ENCODE assay signal across 8 cellular contexts in the genomic region with DNA sequence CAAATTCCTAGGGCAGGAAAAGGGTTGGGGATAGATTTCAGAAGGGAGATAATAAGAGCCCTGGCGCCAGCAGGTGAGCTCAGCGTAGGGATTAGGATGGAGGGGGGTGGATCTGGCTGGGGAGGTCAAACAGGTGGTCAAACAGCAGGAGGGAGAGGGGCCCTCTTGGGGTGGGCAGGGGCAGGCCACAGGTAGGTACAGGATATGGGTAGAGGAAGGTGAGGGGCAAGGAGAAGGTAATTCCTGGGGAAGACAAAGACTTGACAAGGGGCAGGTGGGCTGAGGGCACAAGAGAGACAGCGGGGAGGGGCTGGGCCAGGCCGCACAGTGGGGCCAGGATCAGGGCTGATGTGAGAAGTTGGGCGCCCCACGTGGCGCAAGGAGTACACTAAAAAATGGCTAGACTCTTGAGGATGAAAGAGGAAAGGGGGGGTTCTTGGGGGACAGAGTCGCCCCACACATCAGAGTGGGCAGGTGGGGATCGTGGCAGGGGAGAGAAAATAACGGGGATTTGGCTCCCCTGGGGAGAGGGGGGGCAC. TPM values are rescaled to one million over a fixed set of nuclear protein-coding genes. Genes with fewer than 3 reads are reported as not detected.
A peak's percentile ranks its signal among the peaks of the same experiment; 100 is the strongest.
DNase-seq lines count a peak whose midpoint lies in the region; ATAC-seq, FAIRE-seq and TF ChIP-seq lines count a peak whose summit lies in the region.

No MANE protein-coding gene starts in this region.

- no peaks in the 10 kb centered on the region for H3K27me3 ChIP-seq in OCI-LY1 (ENCODE audit: insufficient read depth, low read length)
- no peaks in the 10 kb centered on the region for H3K27me3 ChIP-seq in gastroesophageal sphincter
- no peaks in the 10 kb centered on the region for H3K27me3 ChIP-seq in parathyroid adenoma (ENCODE audit: control insufficient read depth, insufficient read depth, low read length)

- H3K4me2 ChIP-seq in A549 (peak overlapping the region; percentile 86), OCI-LY1 (ENCODE audit: low read length) (peak overlapping the region; percentile 77), parathyroid adenoma (ENCODE audit: low read length) (peak overlapping the region; percentile 74)

- peaks cover 25% of the 10 kb centered on the region for H3K4me1 ChIP-seq in A549
- peaks cover 38% of the 10 kb centered on the region for H3K4me1 ChIP-seq in OCI-LY1 (ENCODE audit: insufficient read depth, low read length, severe bottlenecking)
- peaks cover 0 to 50% (median 24%) of the 10 kb centered on the region in 3 donors for H3K4me1 ChIP-seq in gastroesophageal sphincter
- peaks cover 14% of the 10 kb centered on the region for H3K4me1 ChIP-seq in parathyroid adenoma

- H2AFZ ChIP-seq in OCI-LY1 (ENCODE audit: low read length) (no peak overlapping the region), parathyroid adenoma (peak overlapping the region; percentile 88)

- in situ Hi-C loops in GM13976 (cut with MboI; ENCODE audit: low sequenced_read_pairs, unreplicated experiment) = no loop called here

- POLR2A ChIA-PET in A549 (lab: Yijun Ruan, JAX) = no interaction called here

- H3K9me2 ChIP-seq in OCI-LY1 (ENCODE audit: low read depth, low read length) = no peaks in the 10 kb centered on the region

- H3K79me2 ChIP-seq in OCI-LY1 (ENCODE audit: insufficient read depth, low read length) (peaks cover 10% of the 10 kb centered on the region), parathyroid adenoma (no peaks in the 10 kb centered on the region)

- H3K4me3 ChIP-seq in A549 = peak overlapping the region; percentile 75
- H3K4me3 ChIP-seq in OCI-LY1 (ENCODE audit: low read depth, low read length, poor library complexity, severe bottlenecking) = peak overlapping the region; percentile 85
- peak overlapping the region; percentile 81 to 95 for H3K4me3 ChIP-seq in gastroesophageal sphincter
- peak overlapping the region; percentile 86 for H3K4me3 ChIP-seq in parathyroid adenoma (ENCODE audit: low read depth, low read length)

- 33% methylated on average over 8 of the region's 10 CpGs for WGBS in A549 (ENCODE audit: missing lambda C conversion rate)
- WGBS in gastroesophageal sphincter (ENCODE audit: low coverage in 1 of 2), 2 donors = 7 to 8% methylated on average over 9 to 10 of the region's 10 CpGs

- ATAC-seq in A549 (peak; percentile 32 to 38; a peak in 3 of 6 replicates), gastroesophageal sphincter (no peak)

- H3F3A ChIP-seq in OCI-LY1 (ENCODE audit: insufficient read depth, low read length) = peaks cover 9% of the 10 kb centered on the region; the same call in 1 of the 2 replicates

- TF ChIP-seq EP300 in A549 (IDR thresholded peaks at IDR 0.05) = no peak
- no peak for TF ChIP-seq EP300 in gastroesophageal sphincter (IDR thresholded peaks at IDR 0.05)

- peak overlapping the region; percentile 97 for H3K9ac ChIP-seq in OCI-LY1 (ENCODE audit: low read length)
- peak overlapping the region; percentile 61 for H3K9ac ChIP-seq in parathyroid adenoma

- H3K9me3 ChIP-seq in A549 (no peaks in the 10 kb centered on the region), OCI-LY1 (ENCODE audit: low read length) (no peaks in the 10 kb centered on the region), gastroesophageal sphincter (no peaks in the 10 kb centered on the region), parathyroid adenoma (ENCODE audit: control insufficient read depth, low read length) (no peaks in the 10 kb centered on the region)

- peaks cover 33% of the 10 kb centered on the region for H3K36me3 ChIP-seq in OCI-LY1 (ENCODE audit: insufficient read depth, low read length)
- peaks cover 0 to 34% of the 10 kb centered on the region in 2 donors for H3K36me3 ChIP-seq in gastroesophageal sphincter
- no peaks in the 10 kb centered on the region for H3K36me3 ChIP-seq in parathyroid adenoma (ENCODE audit: control insufficient read depth, insufficient read depth, low read length)

- TF ChIP-seq CTCF in A549 (IDR thresholded peaks at IDR 0.05) = no peak; the same call in 2 of the 3 replicates
- TF ChIP-seq CTCF in GM13976 (IDR thresholded peaks at IDR 0.05; ENCODE audit: borderline replicate concordance, control extremely low read depth, extremely low read depth, insufficient read depth, missing control alignments) = peak; percentile 9
- peak; percentile 57 for TF ChIP-seq CTCF in OCI-LY1 (IDR thresholded peaks at IDR 0.05; ENCODE audit: low read length)
- no peak for TF ChIP-seq CTCF in gastroesophageal sphincter (IDR thresholded peaks at IDR 0.05)
- no peak for TF ChIP-seq CTCF in parathyroid adenoma (IDR thresholded peaks at IDR 0.05)

- TF ChIP-seq RAD21 in A549 (conservative IDR thresholded peaks at IDR 0.05 in 1 of 2, IDR thresholded peaks at IDR 0.05 in 1 of 2) = no peak

- TF ChIP-seq POLR2A in A549 (IDR thresholded peaks at IDR 0.05; ENCODE audit: low read length) = no peak
- no peak for TF ChIP-seq POLR2A in gastroesophageal sphincter (IDR thresholded peaks at IDR 0.05)

- peak overlapping the region; percentile 81 to 96 for H3K27ac ChIP-seq in A549
- peak overlapping the region; percentile 77 for H3K27ac ChIP-seq in OCI-LY1 (ENCODE audit: low read depth, low read length, poor library complexity, severe bottlenecking)
- peak overlapping the region; percentile 83 to 96 (median 92) for H3K27ac ChIP-seq in gastroesophageal sphincter
- H3K27ac ChIP-seq in parathyroid adenoma = peak overlapping the region; percentile 63

- CTCF ChIA-PET in A549 (lab: Yijun Ruan, JAX) = interaction anchor here (0.6 to 3.0 kb wide), 2 partner anchors 57 to 59 kb away, joined by 3 to 11 read pairs; no protein-coding TSS in a partner anchor

- DNase-seq in A549 (ENCODE audit: low read depth in 1 of 2, low spot score in 1 of 2) (peak; percentile 44 to 67), GM13976 (ENCODE audit: low spot score) (peak; percentile 83), mesenteric fat pad (ENCODE audit: low spot score) (no peak), superior temporal gyrus (ENCODE audit: extremely low spot score) (no peak)
- peak; percentile 39 for DNase-seq in activated effector memory CD4-positive, alpha-beta T cell treated with Interleukin-2 at 50 U/mL for 16 hours

- no peak for FAIRE-seq in A549 (lab: Jason Lieb, UNC)

- H4K20me1 ChIP-seq in OCI-LY1 (ENCODE audit: insufficient read depth, low read length) = no peaks in the 10 kb centered on the region

TF ChIP-seq in A549, 52 proteins besides CTCF, POLR2A, EP300 and RAD21:
- TF ChIP-seq, protein P1, sequence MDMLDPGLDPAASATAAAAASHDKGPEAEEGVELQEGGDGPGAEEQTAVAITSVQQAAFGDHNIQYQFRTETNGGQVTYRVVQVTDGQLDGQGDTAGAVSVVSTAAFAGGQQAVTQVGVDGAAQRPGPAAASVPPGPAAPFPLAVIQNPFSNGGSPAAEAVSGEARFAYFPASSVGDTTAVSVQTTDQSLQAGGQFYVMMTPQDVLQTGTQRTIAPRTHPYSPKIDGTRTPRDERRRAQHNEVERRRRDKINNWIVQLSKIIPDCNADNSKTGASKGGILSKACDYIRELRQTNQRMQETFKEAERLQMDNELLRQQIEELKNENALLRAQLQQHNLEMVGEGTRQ (IDR thresholded peaks at IDR 0.05) = peak; percentile 2; the same call in 1 of the 2 replicates
- no peak for TF ChIP-seq RCOR1 (IDR thresholded peaks at IDR 0.05; ENCODE audit: low read depth, low read length)
TF ChIP-seq in A549: peak in this region for 1.

RNA-seq across cellular contexts. Expression of a gene that starts 0.7 kb away (rescaled TPM):
- polyA plus RNA-seq in A549 (2011; rRNA removed) = 10.6 and 21.6 TPM in 2 replicates
- polyA plus RNA-seq in A549 (2012; cell fraction: cytosol; rRNA removed) = 14.0 and 14.4 TPM in 2 replicates
- 42.6 and 45.9 TPM in 2 replicates for polyA plus RNA-seq in A549 (2012; cell fraction: nucleus; rRNA removed)
- 23.2 to 25.6 TPM (median 25.2 TPM) in 3 replicates for polyA plus RNA-seq in A549 (2017; fragmentation: RNase III; extraction: RNeasy Plus Mini Kit Qiagen cat#74134 plus additional on column Dnase treatment)
- 5.7 and 6.3 TPM in 2 replicates for polyA minus RNA-seq in A549 (2011; rRNA and poly(A)+ RNA removed)
- 10 to 100 TPM; 16.0 to 28.0 (median 20.1) TPM for total RNA-seq in gastroesophageal sphincter
- 21.7 TPM for total RNA-seq in mesenteric fat pad

RNA-seq across cellular contexts. Expression of a gene that starts 3.7 kb away (rescaled TPM):
- polyA plus RNA-seq in A549 (2011; rRNA removed) (2.6 and 3.1 TPM in 2 replicates), A549 (2017; fragmentation: RNase III; extraction: RNeasy Plus Mini Kit Qiagen cat#74134 plus additional on column Dnase treatment) (3.9 to 4.3 TPM (median 4.1 TPM) in 3 replicates)
- 9.4 and 11.5 TPM in 2 replicates for polyA plus RNA-seq in A549 (2012; cell fraction: cytosol; rRNA removed)
- polyA plus RNA-seq in A549 (2012; cell fraction: nucleus; rRNA removed) = 4.8 and 8.9 TPM in 2 replicates
- 1.0 and 2.0 TPM in 2 replicates for polyA minus RNA-seq in A549 (2011; rRNA and poly(A)+ RNA removed)
- total RNA-seq in gastroesophageal sphincter (10 to 100 TPM in 2 of 4 donors, 1 to 10 TPM in 2; 5.4 to 15.9 (median 10.6) TPM), mesenteric fat pad (11.4 TPM)

RNA-seq across cellular contexts. Expression of a gene that starts 21.4 kb away (rescaled TPM):
- polyA plus RNA-seq in A549 (2011; rRNA removed) = 6.9 and 7.3 TPM in 2 replicates
- 17.8 and 24.2 TPM in 2 replicates for polyA plus RNA-seq in A549 (2012; cell fraction: cytosol; rRNA removed)
- 69.2 and 76.8 TPM in 2 replicates for polyA plus RNA-seq in A549 (2012; cell fraction: nucleus; rRNA removed)
- polyA plus RNA-seq in A549 (2017; fragmentation: RNase III; extraction: RNeasy Plus Mini Kit Qiagen cat#74134 plus additional on column Dnase treatment) = 10.4 to 12.4 TPM (median 10.7 TPM) in 3 replicates
- 10.8 and 14.9 TPM in 2 replicates for polyA minus RNA-seq in A549 (2011; rRNA and poly(A)+ RNA removed)
- 10 to 100 TPM; 18.4 to 35.6 (median 24.9) TPM for total RNA-seq in gastroesophageal sphincter
- total RNA-seq in mesenteric fat pad = 19.0 TPM

RNA-seq across cellular contexts. Expression of a gene that starts 22.0 kb away (rescaled TPM):
- 13.0 and 17.4 TPM in 2 replicates for polyA plus RNA-seq in A549 (2011; rRNA removed)
- polyA plus RNA-seq in A549 (2012; cell fraction: cytosol; rRNA removed) = 30.6 and 31.2 TPM in 2 replicates
- 8.6 and 21.0 TPM in 2 replicates for polyA plus RNA-seq in A549 (2012; cell fraction: nucleus; rRNA removed)
- 44.8 to 53.1 TPM (median 45.0 TPM) in 3 replicates for polyA plus RNA-seq in A549 (2017; fragmentation: RNase III; extraction: RNeasy Plus Mini Kit Qiagen cat#74134 plus additional on column Dnase treatment)
- polyA minus RNA-seq in A549 (2011; rRNA and poly(A)+ RNA removed) = 8.1 and 9.1 TPM in 2 replicates
- 10 to 100 TPM in 1 of 4 donors, not detected in 3; 13.2 TPM for total RNA-seq in gastroesophageal sphincter
- total RNA-seq in mesenteric fat pad = 3.2 TPM

RNA-seq across cellular contexts. Expression of a gene that starts 47.9 kb away (rescaled TPM):
- polyA plus RNA-seq in A549 (2011; rRNA removed) (0.99 and 2.1 TPM in 2 replicates), A549 (2017; fragmentation: RNase III; extraction: RNeasy Plus Mini Kit Qiagen cat#74134 plus additional on column Dnase treatment) (3.0 to 3.8 TPM (median 3.1 TPM) in 3 replicates)
- polyA plus RNA-seq in A549 (2012; cell fraction: cytosol; rRNA removed) = 2.2 and 3.3 TPM in 2 replicates
- polyA plus RNA-seq in A549 (2012; cell fraction: nucleus; rRNA removed) = 2.5 and 5.1 TPM in 2 replicates
- polyA minus RNA-seq in A549 (2011; rRNA and poly(A)+ RNA removed) = 0.78 and 0.83 TPM in 2 replicates
- total RNA-seq in gastroesophageal sphincter (1 to 10 TPM in 1 of 4 donors, not detected in 3; 1.1 TPM), mesenteric fat pad (0.13 TPM)

Comparison
In these comparisons a context has a peak if more than half of its experiments do, and no peak if none do; other contexts are left out.
1. DNase-seq: peak in A549 (2 of 2), GM13976 (single experiment) and activated effector memory CD4-positive, alpha-beta T cell treated with Interleukin-2 at 50 U/mL for 16 hours (single experiment); none in mesenteric fat pad (single experiment) and superior temporal gyrus (single experiment).
2. CTCF ChIP-seq: peak in GM13976 (single experiment) and OCI-LY1 (single experiment); none in A549 (single experiment), gastroesophageal sphincter (0 of 4) and parathyroid adenoma (single experiment).
3. Peak in every context shown above with its lines, with median percentiles within 50 percentile points of each other: H3K27ac ChIP-seq, H3K4me2 ChIP-seq and H3K4me3 ChIP-seq.